ENCODE assay signal across 27 cellular contexts in genomic region chr5:81675420-81675819, GRCh38.
"Had no signal": no experiment of that assay in that cellular context is flagged by ENCODE, and none has a peak within 500 bp of the region (broad histone marks: within the 10 kb centered on the region; RNA-seq: fewer than 3 reads in every experiment).

No MANE protein-coding gene starts in this region.

- H3K27ac Mint-ChIP-seq: stimulated activated effector memory CD8-positive, alpha-beta T cell treated with anti-CD3 and anti-CD28 coated beads, Interleukin-12 subunit alpha, Interleukin-12 subunit beta, amount 100 ng/mL, for 72 hours; stimulated activated memory B cell treated with anti-CD40 and anti-IgM and Interleukin-4, amounts not matched to agents 10 μg/mL and 1 μg/mL and 100 μg/mL, for 72 hours; stimulated activated naive B cell treated with anti-CD40 and anti-IgM and Interleukin-4, amounts not matched to agents 10 μg/mL and 1 μg/mL and 100 μg/mL, for 72 hours; stimulated activated naive CD8-positive, alpha-beta T cell treated with anti-CD3 and anti-CD28 coated beads, Interleukin-15, amount 100 ng/mL, for 72 hours; stimulated activated naive CD8-positive, alpha-beta T cell treated with anti-CD3 and anti-CD28 coated beads, Interleukin-15, Interleukin-2, amounts not matched to agents 100 ng/mL and 50 ng/mL, for 24 hours; type B pancreatic cell had no signal

- H3K27ac ChIP-seq: stomach, suprapubic skin, testis, thoracic aorta, thyroid gland, tibial artery, tibial nerve, transverse colon, upper lobe of left lung, upper lobe of right lung, uterus, vagina had no signal

- ATAC-seq: stimulated activated effector memory CD8-positive, alpha-beta T cell treated with anti-CD3 and anti-CD28 coated beads, Interleukin-12 subunit alpha, Interleukin-12 subunit beta, amount 100 ng/mL, for 72 hours; stimulated activated memory B cell treated with anti-CD40 and anti-IgM and Interleukin-4, amounts not matched to agents 10 μg/mL and 1 μg/mL and 100 μg/mL, for 72 hours; stimulated activated naive B cell treated with anti-CD40 and anti-IgM and Interleukin-4, amounts not matched to agents 10 μg/mL and 1 μg/mL and 100 μg/mL, for 72 hours; stimulated activated naive CD8-positive, alpha-beta T cell treated with anti-CD3 and anti-CD28 coated beads, Interleukin-15, amount 100 ng/mL, for 72 hours; stimulated activated naive CD8-positive, alpha-beta T cell treated with anti-CD3 and anti-CD28 coated beads, Interleukin-15, Interleukin-2, amounts not matched to agents 100 U/mL and 50 U/mL, for 24 hours; upper lobe of right lung had no signal

- H3K4me1 ChIP-seq: suprapubic skin, testis, thyroid gland, upper lobe of right lung had no signal

- DNase-seq: stimulated activated CD4-positive, alpha-beta T cell treated with anti-CD3 and anti-CD28 coated beads, Interleukin-2, amount 100 ng/mL, for 48 hours; stimulated activated CD4-positive, alpha-beta T cell treated with anti-CD3 and anti-CD28 coated beads, Interleukin-4, amount 100 ng/mL, for 1 hour; stimulated activated CD4-positive, alpha-beta T cell treated with anti-CD3 and anti-CD28 coated beads, Interleukin-4, amount 100 ng/mL, for 24 hours; stimulated activated CD4-positive, alpha-beta T cell treated with anti-CD3 and anti-CD28 coated beads, Interleukin-4, amount 100 ng/mL, for 4 hours; stimulated activated CD8-positive, alpha-beta memory T cell treated with anti-CD3 and anti-CD28 coated beads, Interleukin-4, amount 100 ng/mL, for 48 hours; stimulated activated naive B cell treated with anti-CD40 and anti-IgM and Interleukin-4, amounts not matched to agents 10 μg/mL and 1 μg/mL and 100 μg/mL, for 72 hours; stimulated activated naive CD4-positive, alpha-beta T cell treated with Interleukin-2 at 50 U/mL for 16 hours; stimulated activated naive CD8-positive, alpha-beta T cell treated with anti-CD3 and anti-CD28 coated beads, Interleukin-15, amount 100 ng/mL, for 72 hours; stimulated activated naive CD8-positive, alpha-beta T cell treated with anti-CD3 and anti-CD28 coated beads, Interleukin-15, Interleukin-2, amounts not matched to agents 100 U/mL and 50 U/mL, for 24 hours; stomach; substantia nigra; testis; thyroid gland; tibial artery; transverse colon; upper lobe of left lung; upper lobe of right lung; uterus had no signal

- H3K4me1 Mint-ChIP-seq: stimulated activated effector memory CD8-positive, alpha-beta T cell treated with anti-CD3 and anti-CD28 coated beads, Interleukin-12 subunit alpha, Interleukin-12 subunit beta, amount 100 ng/mL, for 72 hours; stimulated activated naive CD8-positive, alpha-beta T cell treated with anti-CD3 and anti-CD28 coated beads, Interleukin-15, amount 100 ng/mL, for 72 hours had no signal

- H3K4me3 ChIP-seq: stomach, suprapubic skin, testis, thoracic aorta, thyroid gland, tibial artery, tibial nerve, transverse colon, upper lobe of left lung, upper lobe of right lung, uterus, vagina had no signal

- H3K9me3 ChIP-seq: stomach, suprapubic skin, testis, thoracic aorta, thyroid gland, tibial artery, transverse colon, upper lobe of left lung, upper lobe of right lung, uterus, vagina had no signal

- FAIRE-seq: urothelium cell line had no signal

- H3K27me3 Mint-ChIP-seq: stimulated activated memory B cell treated with anti-CD40 and anti-IgM and Interleukin-4, amounts not matched to agents 10 μg/mL and 1 μg/mL and 100 μg/mL, for 72 hours; stimulated activated naive B cell treated with anti-CD40 and anti-IgM and Interleukin-4, amounts not matched to agents 10 μg/mL and 1 μg/mL and 100 μg/mL, for 72 hours; stimulated activated naive CD8-positive, alpha-beta T cell treated with anti-CD3 and anti-CD28 coated beads, Interleukin-15, amount 100 ng/mL, for 72 hours; stimulated activated naive CD8-positive, alpha-beta T cell treated with anti-CD3 and anti-CD28 coated beads, Interleukin-15, Interleukin-2, amounts not matched to agents 100 ng/mL and 50 ng/mL, for 24 hours; type B pancreatic cell had no signal

- H3K36me3 Mint-ChIP-seq: stimulated activated effector memory CD8-positive, alpha-beta T cell treated with anti-CD3 and anti-CD28 coated beads, Interleukin-12 subunit alpha, Interleukin-12 subunit beta, amount 100 ng/mL, for 72 hours had no signal

- H3K9me3 Mint-ChIP-seq: stimulated activated effector memory CD8-positive, alpha-beta T cell treated with anti-CD3 and anti-CD28 coated beads, Interleukin-12 subunit alpha, Interleukin-12 subunit beta, amount 100 ng/mL, for 72 hours; stimulated activated naive CD8-positive, alpha-beta T cell treated with anti-CD3 and anti-CD28 coated beads, Interleukin-15, Interleukin-2, amounts not matched to agents 100 ng/mL and 50 ng/mL, for 24 hours had no signal

- H3K27me3 ChIP-seq: stomach, suprapubic skin, testis, thyroid gland, tibial artery, tibial nerve, transverse colon, upper lobe of left lung, upper lobe of right lung, uterus, vagina had no signal

- H3K36me3 ChIP-seq: stomach, suprapubic skin, thoracic aorta, thyroid gland, tibial artery, transverse colon, upper lobe of left lung, upper lobe of right lung, uterus, vagina had no signal

- H3K4me3 Mint-ChIP-seq: stimulated activated effector memory CD8-positive, alpha-beta T cell treated with anti-CD3 and anti-CD28 coated beads, Interleukin-12 subunit alpha, Interleukin-12 subunit beta, amount 100 ng/mL, for 72 hours; stimulated activated memory B cell treated with anti-CD40 and anti-IgM and Interleukin-4, amounts not matched to agents 10 μg/mL and 1 μg/mL and 100 μg/mL, for 72 hours; stimulated activated naive B cell treated with anti-CD40 and anti-IgM and Interleukin-4, amounts not matched to agents 10 μg/mL and 1 μg/mL and 100 μg/mL, for 72 hours; stimulated activated naive CD8-positive, alpha-beta T cell treated with anti-CD3 and anti-CD28 coated beads, Interleukin-15, amount 100 ng/mL, for 72 hours; stimulated activated naive CD8-positive, alpha-beta T cell treated with anti-CD3 and anti-CD28 coated beads, Interleukin-15, Interleukin-2, amounts not matched to agents 100 ng/mL and 50 ng/mL, for 24 hours; type B pancreatic cell had no signal
